Comparison of ENCODE assay signal across 2 cellular contexts in genomic region chr1:61907102-61907501, GRCh38.
TF ChIP-seq lines count a peak whose summit lies in the region.

No MANE protein-coding gene starts in this region.

TF ChIP-seq in GM23338, 12 proteins besides CTCF, POLR2A, EP300 and RAD21:
- TF ChIP-seq, protein P1, sequence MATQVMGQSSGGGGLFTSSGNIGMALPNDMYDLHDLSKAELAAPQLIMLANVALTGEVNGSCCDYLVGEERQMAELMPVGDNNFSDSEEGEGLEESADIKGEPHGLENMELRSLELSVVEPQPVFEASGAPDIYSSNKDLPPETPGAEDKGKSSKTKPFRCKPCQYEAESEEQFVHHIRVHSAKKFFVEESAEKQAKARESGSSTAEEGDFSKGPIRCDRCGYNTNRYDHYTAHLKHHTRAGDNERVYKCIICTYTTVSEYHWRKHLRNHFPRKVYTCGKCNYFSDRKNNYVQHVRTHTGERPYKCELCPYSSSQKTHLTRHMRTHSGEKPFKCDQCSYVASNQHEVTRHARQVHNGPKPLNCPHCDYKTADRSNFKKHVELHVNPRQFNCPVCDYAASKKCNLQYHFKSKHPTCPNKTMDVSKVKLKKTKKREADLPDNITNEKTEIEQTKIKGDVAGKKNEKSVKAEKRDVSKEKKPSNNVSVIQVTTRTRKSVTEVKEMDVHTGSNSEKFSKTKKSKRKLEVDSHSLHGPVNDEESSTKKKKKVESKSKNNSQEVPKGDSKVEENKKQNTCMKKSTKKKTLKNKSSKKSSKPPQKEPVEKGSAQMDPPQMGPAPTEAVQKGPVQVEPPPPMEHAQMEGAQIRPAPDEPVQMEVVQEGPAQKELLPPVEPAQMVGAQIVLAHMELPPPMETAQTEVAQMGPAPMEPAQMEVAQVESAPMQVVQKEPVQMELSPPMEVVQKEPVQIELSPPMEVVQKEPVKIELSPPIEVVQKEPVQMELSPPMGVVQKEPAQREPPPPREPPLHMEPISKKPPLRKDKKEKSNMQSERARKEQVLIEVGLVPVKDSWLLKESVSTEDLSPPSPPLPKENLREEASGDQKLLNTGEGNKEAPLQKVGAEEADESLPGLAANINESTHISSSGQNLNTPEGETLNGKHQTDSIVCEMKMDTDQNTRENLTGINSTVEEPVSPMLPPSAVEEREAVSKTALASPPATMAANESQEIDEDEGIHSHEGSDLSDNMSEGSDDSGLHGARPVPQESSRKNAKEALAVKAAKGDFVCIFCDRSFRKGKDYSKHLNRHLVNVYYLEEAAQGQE (IDR thresholded peaks at IDR 0.05; ENCODE audit: unreplicated experiment), result no peak
- TF ChIP-seq ZNF114 (CRISPR knock-in tag; IDR thresholded peaks at IDR 0.05) (no peak), STAT1 (IDR thresholded peaks at IDR 0.05; ENCODE audit: unreplicated experiment) (no peak), JUNB (IDR thresholded peaks at IDR 0.05; ENCODE audit: unreplicated experiment) (no peak), ZNF331 (CRISPR knock-in tag; IDR thresholded peaks at IDR 0.05; ENCODE audit: low read depth) (no peak), EZH2phosphoT487 (IDR thresholded peaks at IDR 0.05; ENCODE audit: unreplicated experiment) (no peak), CREB1 (CRISPR knock-in tag; IDR thresholded peaks at IDR 0.05; ENCODE audit: low read depth) (no peak), POLR2AphosphoS5 (IDR thresholded peaks at IDR 0.05; ENCODE audit: low read depth) (no peak), EZH2 (IDR thresholded peaks at IDR 0.05; ENCODE audit: low read depth, unreplicated experiment) (no peak), NANOG (IDR thresholded peaks at IDR 0.05; ENCODE audit: borderline replicate concordance) (no peak)
- TF ChIP-seq, protein P2, sequence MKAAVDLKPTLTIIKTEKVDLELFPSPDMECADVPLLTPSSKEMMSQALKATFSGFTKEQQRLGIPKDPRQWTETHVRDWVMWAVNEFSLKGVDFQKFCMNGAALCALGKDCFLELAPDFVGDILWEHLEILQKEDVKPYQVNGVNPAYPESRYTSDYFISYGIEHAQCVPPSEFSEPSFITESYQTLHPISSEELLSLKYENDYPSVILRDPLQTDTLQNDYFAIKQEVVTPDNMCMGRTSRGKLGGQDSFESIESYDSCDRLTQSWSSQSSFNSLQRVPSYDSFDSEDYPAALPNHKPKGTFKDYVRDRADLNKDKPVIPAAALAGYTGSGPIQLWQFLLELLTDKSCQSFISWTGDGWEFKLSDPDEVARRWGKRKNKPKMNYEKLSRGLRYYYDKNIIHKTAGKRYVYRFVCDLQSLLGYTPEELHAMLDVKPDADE (IDR thresholded peaks at IDR 0.05), result no peak
- TF ChIP-seq, protein P3, sequence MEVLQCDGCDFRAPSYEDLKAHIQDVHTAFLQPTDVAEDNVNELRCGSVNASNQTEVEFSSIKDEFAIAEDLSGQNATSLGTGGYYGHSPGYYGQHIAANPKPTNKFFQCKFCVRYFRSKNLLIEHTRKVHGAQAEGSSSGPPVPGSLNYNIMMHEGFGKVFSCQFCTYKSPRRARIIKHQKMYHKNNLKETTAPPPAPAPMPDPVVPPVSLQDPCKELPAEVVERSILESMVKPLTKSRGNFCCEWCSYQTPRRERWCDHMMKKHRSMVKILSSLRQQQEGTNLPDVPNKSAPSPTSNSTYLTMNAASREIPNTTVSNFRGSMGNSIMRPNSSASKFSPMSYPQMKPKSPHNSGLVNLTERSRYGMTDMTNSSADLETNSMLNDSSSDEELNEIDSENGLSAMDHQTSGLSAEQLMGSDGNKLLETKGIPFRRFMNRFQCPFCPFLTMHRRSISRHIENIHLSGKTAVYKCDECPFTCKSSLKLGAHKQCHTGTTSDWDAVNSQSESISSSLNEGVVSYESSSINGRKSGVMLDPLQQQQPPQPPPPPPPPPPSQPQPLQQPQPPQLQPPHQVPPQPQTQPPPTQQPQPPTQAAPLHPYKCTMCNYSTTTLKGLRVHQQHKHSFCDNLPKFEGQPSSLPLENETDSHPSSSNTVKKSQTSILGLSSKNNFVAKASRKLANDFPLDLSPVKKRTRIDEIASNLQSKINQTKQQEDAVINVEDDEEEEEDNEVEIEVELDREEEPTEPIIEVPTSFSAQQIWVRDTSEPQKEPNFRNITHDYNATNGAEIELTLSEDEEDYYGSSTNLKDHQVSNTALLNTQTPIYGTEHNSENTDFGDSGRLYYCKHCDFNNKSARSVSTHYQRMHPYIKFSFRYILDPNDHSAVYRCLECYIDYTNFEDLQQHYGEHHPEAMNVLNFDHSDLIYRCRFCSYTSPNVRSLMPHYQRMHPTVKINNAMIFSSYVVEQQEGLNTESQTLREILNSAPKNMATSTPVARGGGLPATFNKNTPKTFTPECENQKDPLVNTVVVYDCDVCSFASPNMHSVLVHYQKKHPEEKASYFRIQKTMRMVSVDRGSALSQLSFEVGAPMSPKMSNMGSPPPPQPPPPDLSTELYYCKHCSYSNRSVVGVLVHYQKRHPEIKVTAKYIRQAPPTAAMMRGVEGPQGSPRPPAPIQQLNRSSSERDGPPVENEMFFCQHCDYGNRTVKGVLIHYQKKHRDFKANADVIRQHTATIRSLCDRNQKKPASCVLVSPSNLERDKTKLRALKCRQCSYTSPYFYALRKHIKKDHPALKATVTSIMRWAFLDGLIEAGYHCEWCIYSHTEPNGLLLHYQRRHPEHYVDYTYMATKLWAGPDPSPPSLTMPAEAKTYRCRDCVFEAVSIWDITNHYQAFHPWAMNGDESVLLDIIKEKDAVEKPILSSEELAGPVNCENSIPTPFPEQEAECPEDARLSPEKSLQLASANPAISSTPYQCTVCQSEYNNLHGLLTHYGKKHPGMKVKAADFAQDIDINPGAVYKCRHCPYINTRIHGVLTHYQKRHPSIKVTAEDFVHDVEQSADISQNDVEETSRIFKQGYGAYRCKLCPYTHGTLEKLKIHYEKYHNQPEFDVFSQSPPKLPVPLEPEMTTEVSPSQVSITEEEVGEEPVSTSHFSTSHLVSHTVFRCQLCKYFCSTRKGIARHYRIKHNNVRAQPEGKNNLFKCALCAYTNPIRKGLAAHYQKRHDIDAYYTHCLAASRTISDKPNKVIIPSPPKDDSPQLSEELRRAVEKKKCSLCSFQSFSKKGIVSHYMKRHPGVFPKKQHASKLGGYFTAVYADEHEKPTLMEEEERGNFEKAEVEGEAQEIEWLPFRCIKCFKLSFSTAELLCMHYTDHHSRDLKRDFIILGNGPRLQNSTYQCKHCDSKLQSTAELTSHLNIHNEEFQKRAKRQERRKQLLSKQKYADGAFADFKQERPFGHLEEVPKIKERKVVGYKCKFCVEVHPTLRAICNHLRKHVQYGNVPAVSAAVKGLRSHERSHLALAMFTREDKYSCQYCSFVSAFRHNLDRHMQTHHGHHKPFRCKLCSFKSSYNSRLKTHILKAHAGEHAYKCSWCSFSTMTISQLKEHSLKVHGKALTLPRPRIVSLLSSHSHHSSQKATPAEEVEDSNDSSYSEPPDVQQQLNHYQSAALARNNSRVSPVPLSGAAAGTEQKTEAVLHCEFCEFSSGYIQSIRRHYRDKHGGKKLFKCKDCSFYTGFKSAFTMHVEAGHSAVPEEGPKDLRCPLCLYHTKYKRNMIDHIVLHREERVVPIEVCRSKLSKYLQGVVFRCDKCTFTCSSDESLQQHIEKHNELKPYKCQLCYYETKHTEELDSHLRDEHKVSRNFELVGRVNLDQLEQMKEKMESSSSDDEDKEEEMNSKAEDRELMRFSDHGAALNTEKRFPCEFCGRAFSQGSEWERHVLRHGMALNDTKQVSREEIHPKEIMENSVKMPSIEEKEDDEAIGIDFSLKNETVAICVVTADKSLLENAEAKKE (CRISPR knock-in tag; IDR thresholded peaks at IDR 0.05), result no peak

TF ChIP-seq in GM12878, 131 proteins besides CTCF, POLR2A, EP300 and RAD21 (continued from another document):
- TF ChIP-seq, protein P1 (IDR thresholded peaks at IDR 0.05; ENCODE audit: low read depth, low read length), result no peak
- TF ChIP-seq FOXM1 (IDR thresholded peaks at IDR 0.05; ENCODE audit: low read depth, low read length), result no peak
- TF ChIP-seq PKNOX1 (IDR thresholded peaks at IDR 0.05), result no peak
- TF ChIP-seq POLR2AphosphoS5 (IDR thresholded peaks at IDR 0.05; ENCODE audit: low read length), result no peak
- no peak for TF ChIP-seq SMC3 (IDR thresholded peaks at IDR 0.05; ENCODE audit: borderline replicate concordance, low read length)
- no peak for TF ChIP-seq SREBF1 (IDR thresholded peaks at IDR 0.05; ENCODE audit: low read length)
- TF ChIP-seq BRCA1 (IDR thresholded peaks at IDR 0.05; ENCODE audit: low read depth, low read length), result no peak
- no peak for TF ChIP-seq RBBP5 (conservative IDR thresholded peaks at IDR 0.05)
- no peak for TF ChIP-seq MEF2A (IDR thresholded peaks at IDR 0.05; ENCODE audit: insufficient read depth, low read depth, low read length)
- TF ChIP-seq SMAD5 (IDR thresholded peaks at IDR 0.05; ENCODE audit: low read depth), result no peak
- TF ChIP-seq POU2F2 (IDR thresholded peaks at IDR 0.05; ENCODE audit: borderline replicate concordance, low read depth, low read length), result no peak
- TF ChIP-seq MYB (IDR thresholded peaks at IDR 0.05; ENCODE audit: borderline replicate concordance, low read depth, low read length), result no peak
- no peak for TF ChIP-seq JUND (IDR thresholded peaks at IDR 0.05; ENCODE audit: low read depth, low read length)
- TF ChIP-seq, protein P4, sequence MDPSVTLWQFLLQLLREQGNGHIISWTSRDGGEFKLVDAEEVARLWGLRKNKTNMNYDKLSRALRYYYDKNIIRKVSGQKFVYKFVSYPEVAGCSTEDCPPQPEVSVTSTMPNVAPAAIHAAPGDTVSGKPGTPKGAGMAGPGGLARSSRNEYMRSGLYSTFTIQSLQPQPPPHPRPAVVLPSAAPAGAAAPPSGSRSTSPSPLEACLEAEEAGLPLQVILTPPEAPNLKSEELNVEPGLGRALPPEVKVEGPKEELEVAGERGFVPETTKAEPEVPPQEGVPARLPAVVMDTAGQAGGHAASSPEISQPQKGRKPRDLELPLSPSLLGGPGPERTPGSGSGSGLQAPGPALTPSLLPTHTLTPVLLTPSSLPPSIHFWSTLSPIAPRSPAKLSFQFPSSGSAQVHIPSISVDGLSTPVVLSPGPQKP (IDR thresholded peaks at IDR 0.05; ENCODE audit: low read depth, low read length), result no peak
- no peak for TF ChIP-seq IKZF2 (IDR thresholded peaks at IDR 0.05)
TF ChIP-seq in GM12878: peak in this region for 0.
